ENCODE assay signal across 3 cellular contexts in genomic region chr5:79901631-79902030, GRCh38.
"Had no signal": no experiment of that assay in that cellular context is flagged by ENCODE, and none has a peak within 500 bp of the region (broad histone marks: within the 10 kb centered on the region; RNA-seq: fewer than 3 reads in every experiment).

No MANE protein-coding gene starts in this region.

- H3K4me3 ChIP-seq: GM12878 had no signal

- DNase-seq: GDM1, GF-D8 had no signal

- ATAC-seq: GM12878 had no signal
